Comparison of ENCODE assay signal across 1 cellular context in genomic region chr10:110387983-110388681, GRCh38.
TF ChIP-seq lines count a peak whose summit lies in the region.

No MANE protein-coding gene starts in this region.

TF ChIP-seq in IMR-90, 13 proteins besides CTCF, POLR2A, EP300 and RAD21 (continued from another document):
- TF ChIP-seq RFX5 (IDR thresholded peaks at IDR 0.05; ENCODE audit: low read depth, low read length), result no peak
- no peak for TF ChIP-seq CHD1 (IDR thresholded peaks at IDR 0.05; ENCODE audit: low read depth, low read length)
